Comparison of ENCODE assay signal across 1 cellular context in the genomic region with DNA sequence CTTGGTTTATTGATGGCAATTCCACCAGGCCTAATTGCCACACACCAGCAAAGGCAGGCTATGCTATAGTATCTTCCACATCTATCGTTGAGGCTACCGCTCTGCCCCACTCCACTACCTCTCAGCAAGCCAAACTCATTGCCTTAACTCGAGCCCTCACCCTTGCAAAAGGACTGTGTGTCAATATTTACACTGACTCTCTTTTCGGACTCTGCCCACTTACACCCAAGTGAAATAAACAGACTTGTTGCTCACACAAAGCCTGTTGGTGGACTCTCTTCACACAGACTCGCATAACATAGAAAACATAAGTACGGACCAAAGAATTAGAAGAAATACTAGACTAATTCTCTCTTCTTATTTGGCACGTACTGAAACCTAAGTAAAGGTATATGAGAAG.
A peak's percentile ranks its signal among the peaks of the same experiment; 100 is the strongest.
TF ChIP-seq lines count a peak whose summit lies in the region.
"Not testable (repeated sequence)": the region's sequence is repeated elsewhere in the genome, so short reads cannot be mapped to it uniquely, and the experiment has no call there.

No MANE protein-coding gene starts in this region.

TF ChIP-seq in HepG2, 621 proteins besides CTCF, POLR2A, EP300 and RAD21 (continued from another document and continues in another):
- not testable (repeated sequence) for TF ChIP-seq SOX13 (IDR thresholded peaks at IDR 0.05); MAZ (IDR thresholded peaks at IDR 0.05; ENCODE audit: borderline replicate concordance, low read depth, low read length)
- peak in 1 of 2 experiments; percentile 92; a peak in 2 of 4 replicates for TF ChIP-seq SOX13 (CRISPR knock-in tag; conservative IDR thresholded peaks at IDR 0.05 in 1 of 2, IDR thresholded peaks at IDR 0.05 in 1 of 2)
- TF ChIP-seq, protein P1, sequence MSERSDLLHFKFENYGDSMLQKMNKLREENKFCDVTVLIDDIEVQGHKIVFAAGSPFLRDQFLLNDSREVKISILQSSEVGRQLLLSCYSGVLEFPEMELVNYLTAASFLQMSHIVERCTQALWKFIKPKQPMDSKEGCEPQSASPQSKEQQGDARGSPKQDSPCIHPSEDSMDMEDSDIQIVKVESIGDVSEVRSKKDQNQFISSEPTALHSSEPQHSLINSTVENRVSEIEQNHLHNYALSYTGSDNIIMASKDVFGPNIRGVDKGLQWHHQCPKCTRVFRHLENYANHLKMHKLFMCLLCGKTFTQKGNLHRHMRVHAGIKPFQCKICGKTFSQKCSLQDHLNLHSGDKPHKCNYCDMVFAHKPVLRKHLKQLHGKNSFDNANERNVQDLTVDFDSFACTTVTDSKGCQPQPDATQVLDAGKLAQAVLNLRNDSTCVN (CRISPR knock-in tag; IDR thresholded peaks at IDR 0.05; ENCODE audit: borderline replicate concordance): peak; percentile 66; the same call in 1 of the 2 replicates
- TF ChIP-seq BRCA1 (CRISPR knock-in tag; IDR thresholded peaks at IDR 0.05): peak; percentile 40; the same call in 1 of the 2 replicates
- peak; percentile 89 for TF ChIP-seq CEBPG (CRISPR knock-in tag; IDR thresholded peaks at IDR 0.05)
- TF ChIP-seq HNF4G (IDR thresholded peaks at IDR 0.05; ENCODE audit: borderline replicate concordance, low read depth, low read length): peak; percentile 79
- TF ChIP-seq HNF4G (CRISPR knock-in tag; IDR thresholded peaks at IDR 0.05; ENCODE audit: borderline replicate concordance, low read depth): peak; percentile 91; the same call in 1 of the 2 replicates
- peak; percentile 91 for TF ChIP-seq IRF2 (CRISPR knock-in tag; IDR thresholded peaks at IDR 0.05)
- TF ChIP-seq, protein P2, sequence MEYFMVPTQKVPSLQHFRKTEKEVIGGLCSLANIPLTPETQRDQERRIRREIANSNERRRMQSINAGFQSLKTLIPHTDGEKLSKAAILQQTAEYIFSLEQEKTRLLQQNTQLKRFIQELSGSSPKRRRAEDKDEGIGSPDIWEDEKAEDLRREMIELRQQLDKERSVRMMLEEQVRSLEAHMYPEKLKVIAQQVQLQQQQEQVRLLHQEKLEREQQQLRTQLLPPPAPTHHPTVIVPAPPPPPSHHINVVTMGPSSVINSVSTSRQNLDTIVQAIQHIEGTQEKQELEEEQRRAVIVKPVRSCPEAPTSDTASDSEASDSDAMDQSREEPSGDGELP (IDR thresholded peaks at IDR 0.05; ENCODE audit: borderline replicate concordance, low read depth): 0 out of 2 replicates have a peak, but pooled peaks have one; percentile 28
- TF ChIP-seq ERF (CRISPR knock-in tag; IDR thresholded peaks at IDR 0.05): peak; percentile 83
- TF ChIP-seq, protein P3, sequence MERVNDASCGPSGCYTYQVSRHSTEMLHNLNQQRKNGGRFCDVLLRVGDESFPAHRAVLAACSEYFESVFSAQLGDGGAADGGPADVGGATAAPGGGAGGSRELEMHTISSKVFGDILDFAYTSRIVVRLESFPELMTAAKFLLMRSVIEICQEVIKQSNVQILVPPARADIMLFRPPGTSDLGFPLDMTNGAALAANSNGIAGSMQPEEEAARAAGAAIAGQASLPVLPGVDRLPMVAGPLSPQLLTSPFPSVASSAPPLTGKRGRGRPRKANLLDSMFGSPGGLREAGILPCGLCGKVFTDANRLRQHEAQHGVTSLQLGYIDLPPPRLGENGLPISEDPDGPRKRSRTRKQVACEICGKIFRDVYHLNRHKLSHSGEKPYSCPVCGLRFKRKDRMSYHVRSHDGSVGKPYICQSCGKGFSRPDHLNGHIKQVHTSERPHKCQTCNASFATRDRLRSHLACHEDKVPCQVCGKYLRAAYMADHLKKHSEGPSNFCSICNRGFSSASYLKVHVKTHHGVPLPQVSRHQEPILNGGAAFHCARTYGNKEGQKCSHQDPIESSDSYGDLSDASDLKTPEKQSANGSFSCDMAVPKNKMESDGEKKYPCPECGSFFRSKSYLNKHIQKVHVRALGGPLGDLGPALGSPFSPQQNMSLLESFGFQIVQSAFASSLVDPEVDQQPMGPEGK (CRISPR knock-in tag; IDR thresholded peaks at IDR 0.05): peak; percentile 76
- TF ChIP-seq MXD4 (CRISPR knock-in tag; IDR thresholded peaks at IDR 0.05): peak; percentile 82; the same call in 1 of the 2 replicates
- TF ChIP-seq ZMYM4 (CRISPR knock-in tag; IDR thresholded peaks at IDR 0.05): peak; percentile 92
- TF ChIP-seq GATAD2A (CRISPR knock-in tag; IDR thresholded peaks at IDR 0.05): peak; percentile 98
- TF ChIP-seq, protein P4, sequence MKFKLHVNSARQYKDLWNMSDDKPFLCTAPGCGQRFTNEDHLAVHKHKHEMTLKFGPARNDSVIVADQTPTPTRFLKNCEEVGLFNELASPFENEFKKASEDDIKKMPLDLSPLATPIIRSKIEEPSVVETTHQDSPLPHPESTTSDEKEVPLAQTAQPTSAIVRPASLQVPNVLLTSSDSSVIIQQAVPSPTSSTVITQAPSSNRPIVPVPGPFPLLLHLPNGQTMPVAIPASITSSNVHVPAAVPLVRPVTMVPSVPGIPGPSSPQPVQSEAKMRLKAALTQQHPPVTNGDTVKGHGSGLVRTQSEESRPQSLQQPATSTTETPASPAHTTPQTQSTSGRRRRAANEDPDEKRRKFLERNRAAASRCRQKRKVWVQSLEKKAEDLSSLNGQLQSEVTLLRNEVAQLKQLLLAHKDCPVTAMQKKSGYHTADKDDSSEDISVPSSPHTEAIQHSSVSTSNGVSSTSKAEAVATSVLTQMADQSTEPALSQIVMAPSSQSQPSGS (CRISPR knock-in tag; IDR thresholded peaks at IDR 0.05): peak; percentile 79; the same call in 1 of the 2 replicates
- TF ChIP-seq PPARG (CRISPR knock-in tag; conservative IDR thresholded peaks at IDR 0.05): peak; percentile 61; the same call in 1 of the 2 replicates
- TF ChIP-seq DPF2 (CRISPR knock-in tag; IDR thresholded peaks at IDR 0.05; ENCODE audit: borderline replicate concordance, low read depth): peak; percentile 98
- peak; percentile 84 for TF ChIP-seq ASH2L (IDR thresholded peaks at IDR 0.05; ENCODE audit: insufficient read length, low read depth, low read length)
- TF ChIP-seq, protein P5, sequence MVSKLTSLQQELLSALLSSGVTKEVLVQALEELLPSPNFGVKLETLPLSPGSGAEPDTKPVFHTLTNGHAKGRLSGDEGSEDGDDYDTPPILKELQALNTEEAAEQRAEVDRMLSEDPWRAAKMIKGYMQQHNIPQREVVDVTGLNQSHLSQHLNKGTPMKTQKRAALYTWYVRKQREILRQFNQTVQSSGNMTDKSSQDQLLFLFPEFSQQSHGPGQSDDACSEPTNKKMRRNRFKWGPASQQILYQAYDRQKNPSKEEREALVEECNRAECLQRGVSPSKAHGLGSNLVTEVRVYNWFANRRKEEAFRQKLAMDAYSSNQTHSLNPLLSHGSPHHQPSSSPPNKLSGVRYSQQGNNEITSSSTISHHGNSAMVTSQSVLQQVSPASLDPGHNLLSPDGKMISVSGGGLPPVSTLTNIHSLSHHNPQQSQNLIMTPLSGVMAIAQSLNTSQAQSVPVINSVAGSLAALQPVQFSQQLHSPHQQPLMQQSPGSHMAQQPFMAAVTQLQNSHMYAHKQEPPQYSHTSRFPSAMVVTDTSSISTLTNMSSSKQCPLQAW (CRISPR knock-in tag; IDR thresholded peaks at IDR 0.05): peak; percentile 85
- TF ChIP-seq, protein P6, sequence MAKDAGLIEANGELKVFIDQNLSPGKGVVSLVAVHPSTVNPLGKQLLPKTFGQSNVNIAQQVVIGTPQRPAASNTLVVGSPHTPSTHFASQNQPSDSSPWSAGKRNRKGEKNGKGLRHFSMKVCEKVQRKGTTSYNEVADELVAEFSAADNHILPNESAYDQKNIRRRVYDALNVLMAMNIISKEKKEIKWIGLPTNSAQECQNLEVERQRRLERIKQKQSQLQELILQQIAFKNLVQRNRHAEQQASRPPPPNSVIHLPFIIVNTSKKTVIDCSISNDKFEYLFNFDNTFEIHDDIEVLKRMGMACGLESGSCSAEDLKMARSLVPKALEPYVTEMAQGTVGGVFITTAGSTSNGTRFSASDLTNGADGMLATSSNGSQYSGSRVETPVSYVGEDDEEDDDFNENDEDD (CRISPR knock-in tag; IDR thresholded peaks at IDR 0.05; ENCODE audit: borderline replicate concordance): peak; percentile 19; the same call in 1 of the 2 replicates
- TF ChIP-seq, protein P7, sequence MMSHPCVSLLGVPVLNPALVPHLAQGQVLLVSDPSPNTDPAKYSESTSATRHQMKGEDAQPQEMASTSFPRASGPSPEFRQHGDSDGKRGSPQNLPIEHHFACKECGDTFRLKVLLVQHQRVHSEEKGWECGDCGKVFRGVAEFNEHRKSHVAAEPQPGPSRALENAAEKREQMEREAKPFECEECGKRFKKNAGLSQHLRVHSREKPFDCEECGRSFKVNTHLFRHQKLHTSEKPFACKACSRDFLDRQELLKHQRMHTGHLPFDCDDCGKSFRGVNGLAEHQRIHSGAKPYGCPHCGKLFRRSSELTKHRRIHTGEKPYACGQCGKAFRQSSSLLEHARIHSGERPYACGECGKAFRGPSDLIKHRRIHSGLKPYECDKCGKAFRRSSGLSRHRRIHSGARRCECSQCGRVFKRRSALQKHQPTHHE (CRISPR knock-in tag; IDR thresholded peaks at IDR 0.05; ENCODE audit: borderline replicate concordance): 0 out of 2 replicates have a peak, but pooled peaks have one; percentile 33
- TF ChIP-seq RFXAP (CRISPR knock-in tag; IDR thresholded peaks at IDR 0.05; ENCODE audit: borderline replicate concordance): 0 out of 2 replicates have a peak, but pooled peaks have one; percentile 61
- TF ChIP-seq POLR2AphosphoS5 (IDR thresholded peaks at IDR 0.05; ENCODE audit: low read depth, low read length): peak; percentile 54
- TF ChIP-seq MAZ (CRISPR knock-in tag; IDR thresholded peaks at IDR 0.05; ENCODE audit: low read depth): peak; percentile 50; the same call in 1 of the 2 replicates
- TF ChIP-seq, protein P8, sequence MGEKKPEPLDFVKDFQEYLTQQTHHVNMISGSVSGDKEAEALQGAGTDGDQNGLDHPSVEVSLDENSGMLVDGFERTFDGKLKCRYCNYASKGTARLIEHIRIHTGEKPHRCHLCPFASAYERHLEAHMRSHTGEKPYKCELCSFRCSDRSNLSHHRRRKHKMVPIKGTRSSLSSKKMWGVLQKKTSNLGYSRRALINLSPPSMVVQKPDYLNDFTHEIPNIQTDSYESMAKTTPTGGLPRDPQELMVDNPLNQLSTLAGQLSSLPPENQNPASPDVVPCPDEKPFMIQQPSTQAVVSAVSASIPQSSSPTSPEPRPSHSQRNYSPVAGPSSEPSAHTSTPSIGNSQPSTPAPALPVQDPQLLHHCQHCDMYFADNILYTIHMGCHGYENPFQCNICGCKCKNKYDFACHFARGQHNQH (CRISPR knock-in tag; IDR thresholded peaks at IDR 0.05): peak; percentile 83; the same call in 1 of the 2 replicates
- peak; percentile 99 for TF ChIP-seq FOXO1 (CRISPR knock-in tag; IDR thresholded peaks at IDR 0.05)
- peak; percentile 48; the same call in 1 of the 2 replicates for TF ChIP-seq ZNF878 (CRISPR knock-in tag; IDR thresholded peaks at IDR 0.05)
- peak; percentile 68; the same call in 1 of the 2 replicates for TF ChIP-seq ZNF431 (CRISPR knock-in tag; IDR thresholded peaks at IDR 0.05; ENCODE audit: borderline replicate concordance, low read depth)
- 0 out of 2 replicates have a peak, but pooled peaks have one; percentile 35 for TF ChIP-seq ZNF441 (CRISPR knock-in tag; IDR thresholded peaks at IDR 0.05; ENCODE audit: borderline replicate concordance)
- TF ChIP-seq, protein P9, sequence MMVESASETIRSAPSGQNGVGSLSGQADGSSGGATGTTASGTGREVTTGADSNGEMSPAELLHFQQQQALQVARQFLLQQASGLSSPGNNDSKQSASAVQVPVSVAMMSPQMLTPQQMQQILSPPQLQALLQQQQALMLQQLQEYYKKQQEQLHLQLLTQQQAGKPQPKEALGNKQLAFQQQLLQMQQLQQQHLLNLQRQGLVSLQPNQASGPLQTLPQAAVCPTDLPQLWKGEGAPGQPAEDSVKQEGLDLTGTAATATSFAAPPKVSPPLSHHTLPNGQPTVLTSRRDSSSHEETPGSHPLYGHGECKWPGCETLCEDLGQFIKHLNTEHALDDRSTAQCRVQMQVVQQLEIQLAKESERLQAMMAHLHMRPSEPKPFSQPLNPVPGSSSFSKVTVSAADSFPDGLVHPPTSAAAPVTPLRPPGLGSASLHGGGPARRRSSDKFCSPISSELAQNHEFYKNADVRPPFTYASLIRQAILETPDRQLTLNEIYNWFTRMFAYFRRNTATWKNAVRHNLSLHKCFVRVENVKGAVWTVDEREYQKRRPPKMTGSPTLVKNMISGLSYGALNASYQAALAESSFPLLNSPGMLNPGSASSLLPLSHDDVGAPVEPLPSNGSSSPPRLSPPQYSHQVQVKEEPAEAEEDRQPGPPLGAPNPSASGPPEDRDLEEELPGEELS (CRISPR knock-in tag; IDR thresholded peaks at IDR 0.05): peak; percentile 98
- TF ChIP-seq SALL1 (CRISPR knock-in tag; IDR thresholded peaks at IDR 0.05): peak; percentile 88
- TF ChIP-seq SIX4 (CRISPR knock-in tag; IDR thresholded peaks at IDR 0.05): peak; percentile 73
- TF ChIP-seq, protein P10, sequence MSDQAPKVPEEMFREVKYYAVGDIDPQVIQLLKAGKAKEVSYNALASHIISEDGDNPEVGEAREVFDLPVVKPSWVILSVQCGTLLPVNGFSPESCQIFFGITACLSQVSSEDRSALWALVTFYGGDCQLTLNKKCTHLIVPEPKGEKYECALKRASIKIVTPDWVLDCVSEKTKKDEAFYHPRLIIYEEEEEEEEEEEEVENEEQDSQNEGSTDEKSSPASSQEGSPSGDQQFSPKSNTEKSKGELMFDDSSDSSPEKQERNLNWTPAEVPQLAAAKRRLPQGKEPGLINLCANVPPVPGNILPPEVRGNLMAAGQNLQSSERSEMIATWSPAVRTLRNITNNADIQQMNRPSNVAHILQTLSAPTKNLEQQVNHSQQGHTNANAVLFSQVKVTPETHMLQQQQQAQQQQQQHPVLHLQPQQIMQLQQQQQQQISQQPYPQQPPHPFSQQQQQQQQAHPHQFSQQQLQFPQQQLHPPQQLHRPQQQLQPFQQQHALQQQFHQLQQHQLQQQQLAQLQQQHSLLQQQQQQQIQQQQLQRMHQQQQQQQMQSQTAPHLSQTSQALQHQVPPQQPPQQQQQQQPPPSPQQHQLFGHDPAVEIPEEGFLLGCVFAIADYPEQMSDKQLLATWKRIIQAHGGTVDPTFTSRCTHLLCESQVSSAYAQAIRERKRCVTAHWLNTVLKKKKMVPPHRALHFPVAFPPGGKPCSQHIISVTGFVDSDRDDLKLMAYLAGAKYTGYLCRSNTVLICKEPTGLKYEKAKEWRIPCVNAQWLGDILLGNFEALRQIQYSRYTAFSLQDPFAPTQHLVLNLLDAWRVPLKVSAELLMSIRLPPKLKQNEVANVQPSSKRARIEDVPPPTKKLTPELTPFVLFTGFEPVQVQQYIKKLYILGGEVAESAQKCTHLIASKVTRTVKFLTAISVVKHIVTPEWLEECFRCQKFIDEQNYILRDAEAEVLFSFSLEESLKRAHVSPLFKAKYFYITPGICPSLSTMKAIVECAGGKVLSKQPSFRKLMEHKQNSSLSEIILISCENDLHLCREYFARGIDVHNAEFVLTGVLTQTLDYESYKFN (CRISPR knock-in tag; conservative IDR thresholded peaks at IDR 0.05): peak; percentile 99
- TF ChIP-seq, protein P11, sequence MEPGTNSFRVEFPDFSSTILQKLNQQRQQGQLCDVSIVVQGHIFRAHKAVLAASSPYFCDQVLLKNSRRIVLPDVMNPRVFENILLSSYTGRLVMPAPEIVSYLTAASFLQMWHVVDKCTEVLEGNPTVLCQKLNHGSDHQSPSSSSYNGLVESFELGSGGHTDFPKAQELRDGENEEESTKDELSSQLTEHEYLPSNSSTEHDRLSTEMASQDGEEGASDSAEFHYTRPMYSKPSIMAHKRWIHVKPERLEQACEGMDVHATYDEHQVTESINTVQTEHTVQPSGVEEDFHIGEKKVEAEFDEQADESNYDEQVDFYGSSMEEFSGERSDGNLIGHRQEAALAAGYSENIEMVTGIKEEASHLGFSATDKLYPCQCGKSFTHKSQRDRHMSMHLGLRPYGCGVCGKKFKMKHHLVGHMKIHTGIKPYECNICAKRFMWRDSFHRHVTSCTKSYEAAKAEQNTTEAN (CRISPR knock-in tag; conservative IDR thresholded peaks at IDR 0.05): peak; percentile 90
- TF ChIP-seq KDM4B (CRISPR knock-in tag; IDR thresholded peaks at IDR 0.05): peak; percentile 76; the same call in 1 of the 2 replicates
